ENCODE assay signal across 28 cellular contexts in the genomic region with DNA sequence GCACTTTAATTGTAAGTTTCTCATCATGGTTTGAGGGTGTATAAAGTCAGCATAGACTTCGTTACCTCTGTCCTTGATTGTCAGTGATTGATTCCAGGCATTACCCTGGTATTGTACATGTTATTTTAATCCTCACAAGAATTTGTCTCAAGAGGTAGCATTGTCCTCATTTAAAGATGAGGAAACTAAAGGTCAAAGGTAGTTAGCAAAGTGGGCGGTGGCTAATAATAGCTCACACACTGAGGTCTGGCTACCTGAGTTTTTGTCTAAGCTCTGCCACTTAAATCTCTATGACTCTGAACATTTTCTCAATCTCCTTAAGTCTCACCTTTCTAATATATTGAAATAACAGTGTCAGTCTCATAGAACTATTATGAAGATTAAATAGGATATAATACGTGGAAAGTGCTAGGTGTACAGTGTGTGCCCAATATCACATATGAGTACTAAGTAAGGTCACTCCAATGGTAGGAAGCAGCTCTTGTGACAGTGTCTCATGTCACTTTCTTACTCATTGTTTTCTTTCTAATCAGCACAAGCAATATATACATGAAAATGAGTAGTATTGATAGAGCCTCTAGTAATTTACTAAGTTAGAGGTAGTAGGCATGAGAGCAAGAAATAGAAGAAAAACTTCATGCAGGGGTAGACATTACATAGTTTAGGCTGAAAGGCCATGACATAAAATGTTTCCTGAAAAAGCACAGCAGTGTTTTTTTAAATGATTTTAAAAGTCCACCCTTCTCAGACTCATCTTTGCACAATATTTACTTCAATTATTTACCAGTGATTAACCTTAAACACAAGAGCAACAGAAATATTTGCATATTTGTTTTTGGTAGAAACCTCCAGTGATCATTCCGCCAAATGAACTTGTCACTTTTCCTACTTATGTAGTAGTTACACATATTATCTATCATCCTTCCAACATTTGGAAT. TPM values are rescaled to one million over a fixed set of nuclear protein-coding genes. Genes with fewer than 3 reads are reported as not detected.
DNase-seq lines count a peak whose midpoint lies in the region; ATAC-seq, FAIRE-seq and TF ChIP-seq lines count a peak whose summit lies in the region.
"Had no signal": no experiment of that assay in that cellular context is flagged by ENCODE, and none has a peak within 500 bp of the region (broad histone marks: within the 10 kb centered on the region; RNA-seq: fewer than 3 reads in every experiment).

No MANE protein-coding gene starts in this region.

- no peaks in the 10 kb centered on the region for H3K9me3 Mint-ChIP-seq in progenitor cell of endocrine pancreas (ENCODE audit: low read depth)
- H3K9me3 Mint-ChIP-seq: activated CD8-positive, alpha-beta T cell treated with anti-CD3 and anti-CD28 coated beads for 36 hours; activated T-helper 2 cell treated with anti-CD3 and anti-CD28 coated beads, Interferon-gamma antibody, Interleukin-2, Interleukin-4, amounts not matched to agents 10 μg/mL and 5 μg/mL and 100 μg/mL, durations not matched to agents 14 hours and 24 hours and 36 hours; dendritic cell treated with granulocyte-macrophage colony-stimulating factor and Interleukin-4, amounts not matched to agents 40 ng/mL and 50 ng/mL, for 4 days; endodermal cell; natural killer cell had no signal

- H3K4me3 ChIP-seq in left lung (no peak overlapping the region), stomach (no peak overlapping the region)
- H3K4me3 ChIP-seq: ascending aorta, MG63, PC-9, upper lobe of right lung had no signal

- peak overlapping the region; percentile 69 for H3K27ac Mint-ChIP-seq in progenitor cell of endocrine pancreas
- H3K27ac Mint-ChIP-seq: activated CD8-positive, alpha-beta T cell treated with anti-CD3 and anti-CD28 coated beads for 36 hours; activated T-helper 2 cell treated with anti-CD3 and anti-CD28 coated beads, Interferon-gamma antibody, Interleukin-2, Interleukin-4, amounts not matched to agents 10 μg/mL and 5 μg/mL and 100 μg/mL, durations not matched to agents 14 hours and 24 hours and 36 hours; dendritic cell treated with granulocyte-macrophage colony-stimulating factor and Interleukin-4, amounts not matched to agents 40 ng/mL and 50 ng/mL, for 4 days; endodermal cell; natural killer cell had no signal

- peaks cover 14 to 47% of the 10 kb centered on the region in 2 donors for H3K4me1 ChIP-seq in left lung
- peaks cover 16 to 55% (median 35%) of the 10 kb centered on the region in 4 donors for H3K4me1 ChIP-seq in stomach

- H3K36me3 Mint-ChIP-seq in progenitor cell of endocrine pancreas (ENCODE audit: insufficient read depth) = peaks cover 7% of the 10 kb centered on the region
- H3K36me3 Mint-ChIP-seq: natural killer cell had no signal

- no peaks in the 10 kb centered on the region for H3K27me3 ChIP-seq in left lung
- no peaks in the 10 kb centered on the region for H3K27me3 ChIP-seq in stomach
- H3K27me3 ChIP-seq: ascending aorta, MG63, upper lobe of right lung had no signal

- no peaks in the 10 kb centered on the region for H3K9me3 ChIP-seq in left lung
- H3K9me3 ChIP-seq in stomach = no peaks in the 10 kb centered on the region
- H3K9me3 ChIP-seq: ascending aorta, MG63, upper lobe of right lung had no signal

- H3K4me3 Mint-ChIP-seq in progenitor cell of endocrine pancreas (ENCODE audit: low read depth) = no peak overlapping the region
- H3K4me3 Mint-ChIP-seq: activated CD8-positive, alpha-beta T cell treated with anti-CD3 and anti-CD28 coated beads for 36 hours; activated naive CD8-positive, alpha-beta T cell; dendritic cell treated with granulocyte-macrophage colony-stimulating factor and Interleukin-4, amounts not matched to agents 40 ng/mL and 50 ng/mL, for 4 days; endodermal cell; natural killer cell had no signal

- ATAC-seq in left lung (peak; percentile 8), GM19467 (IDR thresholded peaks at IDR 0.05; ENCODE audit: unreplicated experiment) (no peak)
- ATAC-seq: activated CD8-positive, alpha-beta T cell treated with anti-CD3 and anti-CD28 coated beads for 36 hours; natural killer cell; upper lobe of right lung had no signal

- no peak for DNase-seq in GM12891 (ENCODE audit: insufficient read length, low spot score)
- no peak for DNase-seq in RCC 7860 (ENCODE audit: low spot score)
- DNase-seq in left lung = no peak
- no peak for DNase-seq in progenitor cell of endocrine pancreas (ENCODE audit: low spot score, unreplicated experiment)
- no peak for DNase-seq in stomach
- no peak for DNase-seq in substantia nigra (lab: John Stamatoyannopoulos, UW)
- DNase-seq: activated CD8-positive, alpha-beta T cell treated with anti-CD3 and anti-CD28 coated beads for 36 hours; caudate nucleus; DMS79 treated with DMSO at 0.1 percent for 48 hours; endodermal cell; KG1; MG63; natural killer cell; NCI-H2029 treated with DMSO at 0.1 percent for 48 hours; NCI-H526; NK-92 treated with Interleukin-12 subunit alpha and Interleukin-12 subunit beta, amount 100 ng/mL, for 24 hours; PC-9; SIG-M5; stimulated activated CD4-positive, alpha-beta T cell treated with anti-CD3 and anti-CD28 coated beads, Interleukin-12 subunit alpha, Interleukin-12 subunit beta, amount 100 ng/mL, for 4 hours; stimulated activated CD4-positive, alpha-beta T cell treated with anti-CD3 and anti-CD28 coated beads, Interleukin-4, amount 100 ng/mL, for 1 hour; upper lobe of right lung had no signal

- H3K4me1 Mint-ChIP-seq in progenitor cell of endocrine pancreas (ENCODE audit: low read depth) = peaks cover 29% of the 10 kb centered on the region
- H3K4me1 Mint-ChIP-seq: natural killer cell had no signal

- 85 to 89% (median 86%) methylated on average over 4 of the region's 4 CpGs for WGBS in stomach, 5 donors

- FAIRE-seq in GM12891 (lab: Jason Lieb, UNC) (peak; percentile 26), RCC 7860 (lab: Jason Lieb, UNC) (peak; percentile 30)
- FAIRE-seq: frontal cortex had no signal

- H3K36me3 ChIP-seq in left lung (peaks cover 0 to 36% of the 10 kb centered on the region in 2 donors), stomach (peaks cover 8 to 30% (median 20%) of the 10 kb centered on the region in 4 donors)

- intact Hi-C loops in left lung (cut with DNase I) (no loop called here), stomach (cut with DNase I; ENCODE audit: low total_unique reads) (no loop called here)

- H3K27ac ChIP-seq in left lung (peak overlapping the region in 1 of 2 donors; percentile 1), stomach (peak overlapping the region in 2 of 5 donors; percentile 23 to 40), substantia nigra (ENCODE audit: low read depth, low read length, poor library complexity, severe bottlenecking) (no peak overlapping the region)
- H3K27ac ChIP-seq: C4-2B, PC-9 had no signal

- no peaks in the 10 kb centered on the region for H3K27me3 Mint-ChIP-seq in progenitor cell of endocrine pancreas
- H3K27me3 Mint-ChIP-seq: activated CD8-positive, alpha-beta T cell treated with anti-CD3 and anti-CD28 coated beads for 36 hours; activated naive CD8-positive, alpha-beta T cell; dendritic cell treated with granulocyte-macrophage colony-stimulating factor and Interleukin-4, amounts not matched to agents 40 ng/mL and 50 ng/mL, for 4 days had no signal

- TF ChIP-seq CTCF in left lung (IDR thresholded peaks at IDR 0.05) (no peak), progenitor cell of endocrine pancreas (IDR thresholded peaks at IDR 0.05; ENCODE audit: unreplicated experiment) (no peak), stomach (IDR thresholded peaks at IDR 0.05) (no peak)

- TF ChIP-seq EP300 in stomach (IDR thresholded peaks at IDR 0.05) = no peak

- TF ChIP-seq POLR2A in GM12891 (IDR thresholded peaks at IDR 0.05; ENCODE audit: low read depth, low read length) = no peak
- TF ChIP-seq POLR2A in stomach (IDR thresholded peaks at IDR 0.05) = no peak

TF ChIP-seq in GM12891, 5 proteins besides CTCF, POLR2A, EP300 and RAD21:
- no peak for TF ChIP-seq POLR2AphosphoS5 (IDR thresholded peaks at IDR 0.05; ENCODE audit: low read depth, low read length)
- TF ChIP-seq TAF1 (IDR thresholded peaks at IDR 0.05; ENCODE audit: low read depth, low read length) = no peak
- no peak for TF ChIP-seq PAX5 (IDR thresholded peaks at IDR 0.05; ENCODE audit: insufficient read depth, low read length, severe bottlenecking)
- TF ChIP-seq POU2F2 (IDR thresholded peaks at IDR 0.05; ENCODE audit: low read depth, low read length) = no peak
- TF ChIP-seq SPI1 (IDR thresholded peaks at IDR 0.05; ENCODE audit: low read depth, low read length) = no peak
TF ChIP-seq in GM12891: peak in this region for 0.

RNA-seq across cellular contexts. Expression of a gene that starts 21.0 kb away (rescaled TPM):
- polyA plus RNA-seq in GM12891 (2012; ENCODE audit: low read depth, missing spikeins) = 12.4 TPM
- total RNA-seq in left lung (100 to 1,000 TPM; 163 to 200 TPM), progenitor cell of endocrine pancreas (15.1 and 17.7 TPM in 2 replicates), stomach (100 to 1,000 TPM in 1 of 5 donors, 10 to 100 TPM in 4; 34.8 to 136 (median 81.2) TPM)
- 10 to 100 TPM in 2 of 3 donors, 1 to 10 TPM in 1; 8.7 to 28.9 (median 13.0) TPM for polyA plus RNA-seq in stomach
